8 cellular contexts compared by ENCODE assay signal in genomic region chr11:126303623-126304456, GRCh38. TPM values are rescaled to one million over a fixed set of nuclear protein-coding genes. Genes with fewer than 3 reads are reported as not detected.
DNase-seq lines count a peak whose midpoint lies in the region; ATAC-seq and TF ChIP-seq lines count a peak whose summit lies in the region.

A gene with protein sequence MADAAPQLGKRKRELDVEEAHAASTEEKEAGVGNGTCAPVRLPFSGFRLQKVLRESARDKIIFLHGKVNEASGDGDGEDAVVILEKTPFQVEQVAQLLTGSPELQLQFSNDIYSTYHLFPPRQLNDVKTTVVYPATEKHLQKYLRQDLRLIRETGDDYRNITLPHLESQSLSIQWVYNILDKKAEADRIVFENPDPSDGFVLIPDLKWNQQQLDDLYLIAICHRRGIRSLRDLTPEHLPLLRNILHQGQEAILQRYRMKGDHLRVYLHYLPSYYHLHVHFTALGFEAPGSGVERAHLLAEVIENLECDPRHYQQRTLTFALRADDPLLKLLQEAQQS (plus strand): TSS chr11:126304060. CDS start chr11:126304081, 21 bp downstream.

- no peaks in the 10 kb centered on the region for H3K9me2 ChIP-seq in PC-3 (replicated peaks; ENCODE audit: low read length)

- no peaks in the 10 kb centered on the region for H3F3A ChIP-seq in PC-3 (ENCODE audit: low read length, unreplicated experiment)

- H3K27me3 Mint-ChIP-seq in IgD-negative memory B cell, result no peaks in the 10 kb centered on the region

- no peaks in the 10 kb centered on the region for H3K9me3 ChIP-seq in PC-3 (ENCODE audit: low read length)
- no peaks in the 10 kb centered on the region for H3K9me3 ChIP-seq in mucosa of rectum (ENCODE audit: control insufficient read depth in 2 of 2, low read length in 2 of 2)

- H3K4me3 Mint-ChIP-seq in IgD-negative memory B cell, result peak within 1 kb of the TSS; percentile 95 to 99 (median 98)

- peak within 1 kb of the TSS; percentile 87 to 96 (median 94) for H3K27ac Mint-ChIP-seq in IgD-negative memory B cell

- DNase-seq in DMS153 (lab: John Stamatoyannopoulos, UW) (peak; percentile 84), PC-3 (peak; percentile 95), epithelial cell of proximal tubule (ENCODE audit: low read depth) (no peak)
- DNase-seq in activated T-cell treated with anti-CD3 and anti-CD28 coated beads, Interleukin-2, amount 50 U/mL, for 1 hour, result peak; percentile 91
- DNase-seq in stimulated activated CD8-positive, alpha-beta memory T cell treated with anti-CD3 and anti-CD28 coated beads, Interleukin-4, amount 100 ng/mL, for 48 hours, result peak; percentile 90

- peak within 1 kb of the TSS; percentile 78 for H3K4me3 ChIP-seq in PC-3 (ENCODE audit: low read length)
- peak within 1 kb of the TSS; percentile 73 for H3K4me3 ChIP-seq in epithelial cell of proximal tubule (ENCODE audit: low read depth, low read length)
- peak within 1 kb of the TSS; percentile 91 to 98 for H3K4me3 ChIP-seq in mucosa of rectum (ENCODE audit: low read length in 2 of 2)

- H4K20me1 ChIP-seq in PC-3 (ENCODE audit: low read length), result no peaks in the 10 kb centered on the region

- H3K4me2 ChIP-seq in PC-3 (ENCODE audit: low read length), result peak within 1 kb of the TSS; percentile 91

- POLR2A ChIA-PET in PC-3 (lab: Charles Lee; ENCODE audit: unreplicated experiment), result no interaction called here

- H3K79me2 ChIP-seq in PC-3 (ENCODE audit: low read length), result peaks cover 39% of the 10 kb centered on the region

- no TSS peak for BruUV-seq in PC-3 (replicated peaks; lab: Mats Ljungman, UMichigan)

- ATAC-seq in GM21529 (IDR thresholded peaks at IDR 0.05; ENCODE audit: unreplicated experiment) (peak; percentile 85), PC-3 (peak; percentile 96)

- TF ChIP-seq CTCF in PC-3 (conservative IDR thresholded peaks at IDR 0.05; ENCODE audit: low read depth, low read length) (no peak), epithelial cell of proximal tubule (conservative IDR thresholded peaks at IDR 0.05; ENCODE audit: low read depth, low read length) (no peak)

- H3K4me1 Mint-ChIP-seq in IgD-negative memory B cell, result peaks cover 28 to 31% (median 30%) of the 10 kb centered on the region in 3 donors

- H2AFZ ChIP-seq in PC-3 (ENCODE audit: low read length), result peak within 1 kb of the TSS; percentile 90

- no peaks in the 10 kb centered on the region for H3K27me3 ChIP-seq in PC-3 (ENCODE audit: low read length)
- H3K27me3 ChIP-seq in mucosa of rectum (ENCODE audit: control insufficient read depth in 2 of 2, insufficient read depth in 2 of 2, low read length in 2 of 2), result no peaks in the 10 kb centered on the region

- H3K9ac ChIP-seq in PC-3 (ENCODE audit: low read length), result peak within 1 kb of the TSS; percentile 95
- H3K9ac ChIP-seq in mucosa of rectum (ENCODE audit: low read depth in 1 of 2, low read length in 2 of 2), result peak within 1 kb of the TSS; percentile 76 to 91

- no peaks in the 10 kb centered on the region for H3K9me3 Mint-ChIP-seq in IgD-negative memory B cell

- intact Hi-C loops in PC-3 (cut with micrococcal nuclease), result loop anchor here (1.0 to 5.0 kb wide), 3 partner anchors 35 to 176 kb away; partner anchors contain the start of gene FOXRED1

- H3K4me1 ChIP-seq in PC-3 (ENCODE audit: insufficient read depth, low read length) (peaks cover 25% of the 10 kb centered on the region), mucosa of rectum (ENCODE audit: control insufficient read depth in 2 of 2, insufficient read depth in 2 of 2, low read length in 2 of 2) (peaks cover 0 to 12% of the 10 kb centered on the region in 2 donors)

- H3K27ac ChIP-seq in PC-3 (ENCODE audit: low read length) (peak within 1 kb of the TSS; percentile 75), mucosa of rectum (ENCODE audit: low read depth in 2 of 2, low read length in 2 of 2) (peak within 1 kb of the TSS; percentile 77 to 82)

- peaks cover 10% of the 10 kb centered on the region for H3K36me3 Mint-ChIP-seq in IgD-negative memory B cell

- H3K36me3 ChIP-seq in PC-3 (ENCODE audit: low read depth, low read length) (0 out of 2 replicates have a peak, but pooled peaks cover 3% of the 10 kb centered on the region), mucosa of rectum (ENCODE audit: control insufficient read depth in 2 of 2, insufficient read depth in 2 of 2, low read length in 2 of 2) (peaks cover 3 to 4% of the 10 kb centered on the region in 2 donors)

- CTCF ChIA-PET in PC-3 (lab: Charles Lee), result no interaction called here

RNA-seq across cellular contexts. Expression of the gene that starts here (rescaled TPM):
- polyA plus RNA-seq in IgD-negative memory B cell, result 76.9 TPM
- total RNA-seq in PC-3 (2014; rRNA removed), result 52.6 and 55.1 TPM in 2 replicates
- total RNA-seq in epithelial cell of proximal tubule, result 17.2 and 24.1 TPM in 2 replicates
